ENCODE assay signal across 9 cellular contexts in the genomic region with DNA sequence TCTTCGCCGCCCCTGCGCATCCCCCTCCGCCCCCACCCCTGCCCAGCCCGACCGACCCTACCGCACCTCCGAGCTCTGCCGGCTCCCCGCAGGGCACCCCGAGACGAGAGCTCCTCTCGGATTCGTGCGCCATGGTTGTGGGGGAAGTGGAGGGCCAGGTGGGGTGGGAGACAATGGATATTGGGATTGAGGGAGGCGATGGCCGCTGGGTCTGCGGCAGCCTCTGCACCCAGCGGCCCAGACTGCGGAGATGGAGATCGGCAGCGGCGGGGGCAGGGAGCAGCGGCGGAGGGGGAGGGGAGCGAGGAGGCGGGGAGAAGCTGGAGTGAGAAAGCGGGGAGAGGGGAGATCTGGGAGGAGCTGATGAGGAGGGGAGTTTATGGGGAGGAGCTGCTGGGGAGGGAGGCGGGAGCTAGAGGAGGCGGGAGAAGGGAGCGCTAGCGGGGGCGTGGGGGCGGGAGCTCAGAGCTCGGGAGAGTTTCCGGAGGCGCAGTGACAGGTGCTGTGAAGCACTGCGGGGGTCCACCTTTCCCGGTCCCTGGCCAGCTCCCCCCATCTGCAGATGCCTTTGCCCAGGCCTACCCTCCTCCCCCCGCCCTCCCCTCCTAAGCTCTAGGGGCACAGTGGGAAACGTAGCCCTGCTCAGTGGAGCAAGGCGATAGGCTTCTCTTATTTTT. TPM values are rescaled to one million over a fixed set of nuclear protein-coding genes. Genes with fewer than 3 reads are reported as not detected.
A peak's percentile ranks its signal among the peaks of the same experiment; 100 is the strongest.
DNase-seq lines count a peak whose midpoint lies in the region; ATAC-seq, FAIRE-seq and TF ChIP-seq lines count a peak whose summit lies in the region.
"Had no signal": no experiment of that assay in that cellular context is flagged by ENCODE, and none has a peak within 500 bp of the region (broad histone marks: within the 10 kb centered on the region; RNA-seq: fewer than 3 reads in every experiment).

A gene (minus strand): TSS at position 352 of the 677 bp plus-strand sequence. CDS start 219 bp downstream, at position 133.

- intact Hi-C loops in ascending aorta (cut with DNase I): loop anchor here (1.0 kb wide), 2 partner anchors 15 to 49 kb away; a partner anchor contains a TSS

- ATAC-seq in T-cell (replicated peaks in 1 of 4) (peak; percentile 85 to 92 (median 87)), GM21515 (IDR thresholded peaks at IDR 0.05; ENCODE audit: unreplicated experiment) (no peak)

- no peaks in the 10 kb centered on the region for H3K27me3 ChIP-seq in ascending aorta

- DNase-seq in EL (peak; percentile 76), LNCaP clone FGC (ENCODE audit: low read depth) (no peak), T-cell (peak; percentile 22 to 68 (median 44)), ascending aorta (ENCODE audit: low spot score in 2 of 2) (peak in 1 of 2 donors; percentile 86), hepatic stellate cell (ENCODE audit: low spot score) (peak; percentile 22), putamen (ENCODE audit: low spot score) (peak; percentile 89), urothelium cell line (ENCODE audit: low spot score) (peak; percentile 88)

- H3K27ac Mint-ChIP-seq in T-cell: peak within 1 kb of the TSS; percentile 9 to 66

- peaks cover 0 to 3% of the 10 kb centered on the region in 2 donors for H3K36me3 ChIP-seq in ascending aorta

- H3K36me3 Mint-ChIP-seq in T-cell: no peaks in the 10 kb centered on the region

- no peaks in the 10 kb centered on the region for H3K9me3 ChIP-seq in ascending aorta

- no peaks in the 10 kb centered on the region for H3K9me3 Mint-ChIP-seq in T-cell

- peak within 1 kb of the TSS; percentile 72 to 85 (median 81) for H3K4me3 Mint-ChIP-seq in T-cell

- H3K27me3 Mint-ChIP-seq in T-cell: no peaks in the 10 kb centered on the region

- CTCF ChIA-PET in T-cell (lab: Charles Lee): interaction anchor here (0.5 to 3.2 kb wide), 9 partner anchors 8 to 511 kb away, joined by 3 to 21 read pairs (median 3); a partner anchor contains a TSS

- TF ChIP-seq CTCF in LNCaP clone FGC (IDR thresholded peaks at IDR 0.05; ENCODE audit: control insufficient read depth, extremely low read depth, insufficient read depth) (no peak), ascending aorta (IDR thresholded peaks at IDR 0.05) (no peak)

- H3K27ac ChIP-seq in ascending aorta: peak within 1 kb of the TSS; percentile 51 to 67

- peaks cover 4 to 6% of the 10 kb centered on the region in 2 donors for H3K4me1 ChIP-seq in ascending aorta

- H3K4me3 ChIP-seq in LNCaP clone FGC (ENCODE audit: low read depth, low read length) (peak within 1 kb of the TSS; percentile 65), ascending aorta (peak within 1 kb of the TSS; percentile 59 to 88)

- FAIRE-seq in urothelium cell line (lab: Jason Lieb, UNC): no peak
- FAIRE-seq: TTC549 had no signal

- POLR2A ChIA-PET in T-cell (lab: Charles Lee): interaction anchor here (0.6 to 1.2 kb wide), 5 partner anchors 15 to 1337 kb away, joined by 3 to 8 read pairs (median 3); a partner anchor contains a TSS

- H3K4me1 Mint-ChIP-seq in T-cell: peaks cover 17 to 21% (median 18%) of the 10 kb centered on the region in 3 donors

RNA-seq across cellular contexts. Expression of the gene that starts here (rescaled TPM):
- total RNA-seq in T-cell (1 to 10 TPM; 3.3 to 5.8 (median 4.6) TPM), ascending aorta (18.0 TPM)
